In the genomic region with DNA sequence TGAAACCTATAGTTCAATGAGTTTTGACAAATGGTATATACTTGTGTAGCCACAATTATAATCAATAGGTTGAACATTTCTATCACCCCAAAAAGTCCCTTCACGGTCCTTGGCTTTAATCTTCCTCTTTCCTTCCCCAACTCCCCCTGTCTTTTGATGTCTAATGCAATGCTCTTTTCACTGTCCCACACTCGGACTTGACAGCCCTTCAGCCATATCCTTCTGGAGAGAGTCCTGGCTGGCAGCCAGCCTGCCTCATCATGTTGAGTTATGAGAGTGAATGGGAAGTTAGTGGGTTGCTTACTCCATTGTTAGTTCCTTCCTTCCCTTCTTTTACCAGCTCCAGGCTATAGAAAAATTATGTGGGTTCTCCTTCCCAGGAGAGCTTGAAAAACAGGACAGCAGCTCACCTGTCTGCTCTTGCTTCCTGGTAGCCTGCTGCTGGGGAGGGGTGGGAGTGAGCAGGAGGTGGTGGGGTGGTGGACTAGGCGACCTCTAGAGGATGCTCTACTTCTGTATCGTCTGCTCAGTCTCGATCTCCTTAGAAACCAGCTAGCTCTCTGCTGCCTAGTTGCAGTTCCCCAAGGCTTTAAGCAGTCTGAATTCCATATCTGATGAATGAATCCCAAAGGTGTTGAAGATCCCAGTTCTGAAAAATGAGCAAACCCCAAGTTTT, we compare ENCODE assay signal across 8 cellular contexts. TPM values are rescaled to one million over a fixed set of nuclear protein-coding genes. Genes with fewer than 3 reads are reported as not detected.
A peak's percentile ranks its signal among the peaks of the same experiment; 100 is the strongest.
DNase-seq lines count a peak whose midpoint lies in the region; ATAC-seq and TF ChIP-seq lines count a peak whose summit lies in the region.
"Not testable (repeated sequence)": the region's sequence is repeated elsewhere in the genome, so short reads cannot be mapped to it uniquely, and the experiment has no call there.

No MANE protein-coding gene starts in this region.

- H3K4me1 Mint-ChIP-seq in T-helper 17 cell; stimulated activated effector memory CD8-positive, alpha-beta T cell treated with anti-CD3 and anti-CD28 coated beads, Interleukin-12 subunit alpha, Interleukin-12 subunit beta, amount 100 ng/mL, for 72 hours: not testable (repeated sequence)

- H3K36me3 ChIP-seq in body of pancreas (replicated peaks in 1 of 2; ENCODE audit: insufficient read depth in 1 of 2, low read depth in 2 of 2) = not testable (repeated sequence)

- H3K27me3 ChIP-seq in body of pancreas = not testable (repeated sequence)

- not testable (repeated sequence) for H3K9me3 Mint-ChIP-seq in stimulated activated effector memory CD8-positive, alpha-beta T cell treated with anti-CD3 and anti-CD28 coated beads, Interleukin-12 subunit alpha, Interleukin-12 subunit beta, amount 100 ng/mL, for 72 hours

- H3K9me3 ChIP-seq in T-helper 17 cell (ENCODE audit: control insufficient read depth, low read length, poor library complexity, severe bottlenecking); body of pancreas: not testable (repeated sequence)

- not testable (repeated sequence) for H3K27ac ChIP-seq in body of pancreas

- not testable (repeated sequence) for H3K27ac Mint-ChIP-seq in T-helper 17 cell; stimulated activated effector memory CD8-positive, alpha-beta T cell treated with anti-CD3 and anti-CD28 coated beads, Interleukin-12 subunit alpha, Interleukin-12 subunit beta, amount 100 ng/mL, for 72 hours

- 69% methylated on average over 2 of the region's 5 CpGs; no CpG with 5 or more reads in 1 of the 2 donors for WGBS in body of pancreas, 2 donors

- ATAC-seq in GM18502 (IDR thresholded peaks at IDR 0.05; ENCODE audit: poor library complexity, unreplicated experiment) = peak; percentile 60
- ATAC-seq in GM21390 (IDR thresholded peaks at IDR 0.05; ENCODE audit: unreplicated experiment) = peak; percentile 73
- ATAC-seq in HG02763 (IDR thresholded peaks at IDR 0.05; ENCODE audit: unreplicated experiment) = peak; percentile 77
- ATAC-seq in HG03196 (IDR thresholded peaks at IDR 0.05; ENCODE audit: unreplicated experiment) = peak; percentile 71
- peak; percentile 67 for ATAC-seq in T-helper 17 cell
- peak; percentile 38 for ATAC-seq in body of pancreas
- peak; percentile 42 for ATAC-seq in left lobe of liver
- ATAC-seq in stimulated activated effector memory CD8-positive, alpha-beta T cell treated with anti-CD3 and anti-CD28 coated beads, Interleukin-12 subunit alpha, Interleukin-12 subunit beta, amount 100 ng/mL, for 72 hours = peak; percentile 40

- not testable (repeated sequence) for H3K27me3 Mint-ChIP-seq in T-helper 17 cell

- not testable (repeated sequence) for H3K4me1 ChIP-seq in body of pancreas

- intact Hi-C loops in body of pancreas (cut with DNase I) = not testable (repeated sequence)

- not testable (repeated sequence) for H3K4me3 Mint-ChIP-seq in T-helper 17 cell; stimulated activated effector memory CD8-positive, alpha-beta T cell treated with anti-CD3 and anti-CD28 coated beads, Interleukin-12 subunit alpha, Interleukin-12 subunit beta, amount 100 ng/mL, for 72 hours

- not testable (repeated sequence) for DNase-seq in T-helper 17 cell; body of pancreas; left lobe of liver (ENCODE audit: low spot score); stimulated activated effector memory CD8-positive, alpha-beta T cell treated with anti-CD3 and anti-CD28 coated beads, Interleukin-12 subunit alpha, Interleukin-12 subunit beta, amount 100 ng/mL, for 72 hours (ENCODE audit: low spot score in 2 of 2)

- not testable (repeated sequence) for TF ChIP-seq POLR2A in body of pancreas (IDR thresholded peaks at IDR 0.05)

- not testable (repeated sequence) for H3K36me3 Mint-ChIP-seq in T-helper 17 cell (ENCODE audit: low read depth); stimulated activated effector memory CD8-positive, alpha-beta T cell treated with anti-CD3 and anti-CD28 coated beads, Interleukin-12 subunit alpha, Interleukin-12 subunit beta, amount 100 ng/mL, for 72 hours

- H3K4me3 ChIP-seq in body of pancreas = not testable (repeated sequence)

- not testable (repeated sequence) for TF ChIP-seq CTCF in body of pancreas (IDR thresholded peaks at IDR 0.05)

RNA-seq across cellular contexts. Expression of gene SRGAP2, which starts 29.8 kb away (rescaled TPM):
- 10 to 100 TPM; 33.5 to 35.1 TPM for total RNA-seq in T-helper 17 cell
- total RNA-seq in body of pancreas = 10 to 100 TPM; 10.2 to 23.6 TPM
- 13.2 TPM for total RNA-seq in left lobe of liver

RNA-seq across cellular contexts. Expression of gene FAM72A, which starts 30.5 kb away (rescaled TPM):
- total RNA-seq in T-helper 17 cell = 1 to 10 TPM in 1 of 2 donors, not detected in 1; 1.5 TPM
- total RNA-seq in body of pancreas = 10 to 100 TPM in 1 of 2 donors, not detected in 1; 11.9 TPM
- total RNA-seq in left lobe of liver = 0.23 TPM
